Comparison of ENCODE assay signal across 14 cellular contexts in the genomic region with DNA sequence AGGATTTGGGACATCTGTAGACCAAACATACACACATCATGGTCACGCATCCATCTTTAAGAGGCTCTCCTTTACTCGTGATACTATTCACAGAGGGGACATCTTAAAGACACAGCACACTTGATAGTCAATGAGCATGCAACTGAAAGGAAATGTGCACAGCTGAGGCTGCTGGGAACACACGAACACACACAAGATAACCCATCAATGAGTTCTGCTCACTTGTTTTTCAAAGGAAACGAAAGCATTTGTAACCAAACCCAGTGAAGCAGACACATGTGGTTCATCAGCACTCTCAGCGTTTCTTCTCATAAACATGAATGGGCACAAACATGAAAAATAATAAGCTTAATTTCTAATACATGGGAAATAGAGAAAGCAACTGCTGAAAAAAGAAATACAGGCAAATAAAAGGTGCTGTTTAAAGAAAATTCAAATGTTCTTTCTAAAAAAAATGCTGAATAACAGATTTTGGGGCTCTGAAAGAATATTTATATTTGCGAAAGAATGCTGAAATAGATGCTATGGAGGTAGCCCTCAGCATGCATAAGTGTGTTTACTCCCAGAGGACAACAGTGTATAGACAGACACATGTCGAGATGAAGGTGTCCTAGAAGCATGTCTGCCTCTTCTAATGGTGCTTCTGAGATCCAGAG. TPM values are rescaled to one million over a fixed set of nuclear protein-coding genes. Genes with fewer than 3 reads are reported as not detected.
DNase-seq lines count a peak whose midpoint lies in the region; ATAC-seq and TF ChIP-seq lines count a peak whose summit lies in the region.
"Had no signal": no experiment of that assay in that cellular context is flagged by ENCODE, and none has a peak within 500 bp of the region (broad histone marks: within the 10 kb centered on the region; RNA-seq: fewer than 3 reads in every experiment).

No MANE protein-coding gene starts in this region.

- peak; percentile 95 for ATAC-seq in GM21576 (IDR thresholded peaks at IDR 0.05; ENCODE audit: unreplicated experiment)
- peak; percentile 80 for ATAC-seq in HG03175 (IDR thresholded peaks at IDR 0.05; ENCODE audit: unreplicated experiment)
- no peak for ATAC-seq in sciatic nerve

- H3K9me3 Mint-ChIP-seq in activated naive CD8-positive, alpha-beta T cell (ENCODE audit: low read depth), result peaks cover 4% of the 10 kb centered on the region
- peaks cover 2% of the 10 kb centered on the region for H3K9me3 Mint-ChIP-seq in activated naive CD8-positive, alpha-beta T cell treated with anti-CD3 and anti-CD28 coated beads for 36 hours

- TF ChIP-seq CTCF in right atrium auricular region (IDR thresholded peaks at IDR 0.05), result no peak

- no peak for DNase-seq in activated naive CD8-positive, alpha-beta T cell treated with anti-CD3 and anti-CD28 coated beads for 36 hours
- no peak for DNase-seq in sciatic nerve (ENCODE audit: low spot score)
- no peak for DNase-seq in KBM-7
- no peak for DNase-seq in NCI-H2196 treated with DMSO at 0.1 percent for 48 hours (lab: John Stamatoyannopoulos, UW; ENCODE audit: unreplicated experiment)
- DNase-seq in right atrium auricular region (ENCODE audit: low spot score), result no peak
- DNase-seq: activated CD4-positive, alpha-beta T cell treated with anti-CD3 and anti-CD28 coated beads, Interleukin-2, amount 50 U/mL, for 4 hours; kidney; NCI-H2171; stimulated activated CD4-positive, alpha-beta T cell treated with anti-CD3 and anti-CD28 coated beads, Interleukin-4, amount 100 ng/mL, for 1 hour; upper lobe of left lung had no signal

- H3K27me3 ChIP-seq in right atrium auricular region, result no peaks in the 10 kb centered on the region
- H3K27me3 ChIP-seq: esophagus muscularis mucosa, upper lobe of left lung had no signal

- no peak overlapping the region for H3K4me3 Mint-ChIP-seq in activated naive CD8-positive, alpha-beta T cell
- H3K4me3 Mint-ChIP-seq in activated naive CD8-positive, alpha-beta T cell treated with anti-CD3 and anti-CD28 coated beads for 36 hours, result no peak overlapping the region

- H3K36me3 ChIP-seq in right atrium auricular region, result no peaks in the 10 kb centered on the region
- H3K36me3 ChIP-seq: esophagus muscularis mucosa, upper lobe of left lung had no signal

- in situ Hi-C loops in KBM-7 (cut with MboI; ENCODE audit: low pct_unique_long_range_greater_than_20kb, low sequenced_read_pairs), result loop anchor here (25.0 kb wide), 1 partner anchor 272 kb away; a partner anchor contains a TSS

- peaks cover 17% of the 10 kb centered on the region for H3K36me3 Mint-ChIP-seq in activated naive CD8-positive, alpha-beta T cell
- peaks cover 14% of the 10 kb centered on the region for H3K36me3 Mint-ChIP-seq in activated naive CD8-positive, alpha-beta T cell treated with anti-CD3 and anti-CD28 coated beads for 36 hours

- peak overlapping the region; percentile 10 for H3K27ac Mint-ChIP-seq in activated naive CD8-positive, alpha-beta T cell
- no peak overlapping the region for H3K27ac Mint-ChIP-seq in activated naive CD8-positive, alpha-beta T cell treated with anti-CD3 and anti-CD28 coated beads for 36 hours

- H3K9me3 ChIP-seq in right atrium auricular region, result no peaks in the 10 kb centered on the region
- H3K9me3 ChIP-seq: esophagus muscularis mucosa, upper lobe of left lung had no signal

- H3K27me3 Mint-ChIP-seq in activated naive CD8-positive, alpha-beta T cell, result no peaks in the 10 kb centered on the region
- H3K27me3 Mint-ChIP-seq in activated naive CD8-positive, alpha-beta T cell treated with anti-CD3 and anti-CD28 coated beads for 36 hours, result no peaks in the 10 kb centered on the region

- H3K27ac ChIP-seq in right atrium auricular region, result no peak overlapping the region
- H3K27ac ChIP-seq: esophagus muscularis mucosa, upper lobe of left lung had no signal

- H3K4me3 ChIP-seq in right atrium auricular region, result no peak overlapping the region
- H3K4me3 ChIP-seq: esophagus muscularis mucosa, upper lobe of left lung had no signal

- H3K4me1 ChIP-seq in right atrium auricular region, result no peaks in the 10 kb centered on the region
- H3K4me1 ChIP-seq: esophagus muscularis mucosa, upper lobe of left lung had no signal

- intact Hi-C loops in sciatic nerve (cut with DNase I), result loop anchor here (10.0 kb wide), 1 partner anchor 305 kb away; no protein-coding TSS in a partner anchor

- H3K4me1 Mint-ChIP-seq in activated naive CD8-positive, alpha-beta T cell (ENCODE audit: low read depth), result peaks cover 3% of the 10 kb centered on the region
- H3K4me1 Mint-ChIP-seq in activated naive CD8-positive, alpha-beta T cell treated with anti-CD3 and anti-CD28 coated beads for 36 hours, result peaks cover 4% of the 10 kb centered on the region

RNA-seq across cellular contexts. Expression of a gene that starts 59.7 kb away (rescaled TPM):
- total RNA-seq in activated naive CD8-positive, alpha-beta T cell treated with anti-CD3 and anti-CD28 coated beads for 36 hours, result under 1 TPM; 0.40 to 0.45 TPM
- total RNA-seq in sciatic nerve (0.89 TPM), right atrium auricular region (not detected)
